Comparison of ENCODE assay signal across 1 cellular context in genomic region chr12:124486346-124486963, GRCh38.
TF ChIP-seq lines count a peak whose summit lies in the region.

No MANE protein-coding gene starts in this region.

TF ChIP-seq in H1, 55 proteins besides CTCF, POLR2A, EP300 and RAD21 (continued from another document):
- TF ChIP-seq RNF2 (IDR thresholded peaks at IDR 0.05; ENCODE audit: borderline replicate concordance, low read depth, low read length, missing control alignments, poor library complexity, severe bottlenecking) (no peak), RXRA (IDR thresholded peaks at IDR 0.05; ENCODE audit: insufficient read depth, low read depth, low read length) (no peak)
TF ChIP-seq in H1: peak in this region for 0.
